16 cellular contexts compared by ENCODE assay signal in the genomic region with DNA sequence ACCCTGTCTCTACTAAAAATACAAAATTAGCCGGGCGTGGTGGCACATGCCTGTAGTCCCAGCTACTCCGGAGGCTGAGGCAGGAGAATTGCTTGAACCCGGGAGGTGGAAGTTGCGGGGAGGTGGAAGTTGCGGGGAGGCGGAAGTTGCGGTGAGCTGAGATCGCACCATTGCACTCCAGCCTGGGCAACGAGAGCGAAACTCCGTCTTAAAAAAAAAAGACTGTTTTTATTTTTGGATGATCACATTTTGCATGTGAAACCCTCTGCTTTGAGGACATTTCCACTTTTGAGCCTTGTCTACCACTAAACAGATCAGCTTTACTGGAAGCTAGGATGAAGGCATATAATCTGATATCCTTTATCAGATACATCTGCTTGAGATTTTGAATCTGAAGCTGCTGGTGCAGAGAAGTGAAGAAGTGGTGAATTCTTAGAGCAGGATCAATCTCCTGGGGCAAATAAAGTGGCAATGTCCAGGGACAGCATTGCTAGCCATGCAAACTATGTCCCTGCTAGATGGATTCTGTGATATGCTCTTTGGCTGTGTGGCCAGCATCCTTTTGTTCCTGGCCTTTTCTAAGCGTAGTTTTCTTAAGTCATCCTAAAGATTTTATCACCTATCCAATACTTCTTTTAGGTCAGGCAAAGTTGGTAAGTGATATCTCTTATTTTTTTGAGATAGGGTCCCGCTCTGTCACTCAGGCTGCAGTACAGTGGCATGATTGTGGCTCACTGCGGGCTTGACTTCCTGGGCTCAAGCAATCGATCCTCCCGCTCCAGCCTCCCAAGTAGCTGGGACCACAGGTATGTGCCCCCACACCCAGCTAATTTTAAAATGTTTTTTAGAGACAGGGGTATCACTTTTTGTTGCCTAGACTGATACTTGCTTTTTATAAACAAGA. TPM values are rescaled to one million over a fixed set of nuclear protein-coding genes. Genes with fewer than 3 reads are reported as not detected.
DNase-seq lines count a peak whose midpoint lies in the region; ATAC-seq and TF ChIP-seq lines count a peak whose summit lies in the region.
"Had no signal": no experiment of that assay in that cellular context is flagged by ENCODE, and none has a peak within 500 bp of the region (broad histone marks: within the 10 kb centered on the region; RNA-seq: fewer than 3 reads in every experiment).

No MANE protein-coding gene starts in this region.

- H3K36me3 ChIP-seq in Caco-2 (ENCODE audit: control insufficient read depth, insufficient read depth, low read length) = peaks cover 2% of the 10 kb centered on the region

- POLR2A ChIA-PET in Caco-2 (lab: Charles Lee) = no interaction called here
- POLR2A ChIA-PET in RWPE1 (lab: Yijun Ruan, JAX; ENCODE audit: low non-redundant PET) = no interaction called here

- no peaks in the 10 kb centered on the region for H3K27me3 Mint-ChIP-seq in CD14-positive monocyte (ENCODE audit: low read depth in 3 of 3)
- H3K27me3 Mint-ChIP-seq in Caco-2 (ENCODE audit: insufficient read depth, unreplicated experiment) = no peaks in the 10 kb centered on the region
- no peaks in the 10 kb centered on the region for H3K27me3 Mint-ChIP-seq in central memory CD8-positive, alpha-beta T cell
- no peaks in the 10 kb centered on the region for H3K27me3 Mint-ChIP-seq in nephron progenitor cell (ENCODE audit: low read depth, poor library complexity)

- H3K4me3 Mint-ChIP-seq in CD14-positive monocyte (no peak overlapping the region), Caco-2 (ENCODE audit: unreplicated experiment) (no peak overlapping the region), nephron progenitor cell (no peak overlapping the region)
- H3K4me3 Mint-ChIP-seq in central memory CD8-positive, alpha-beta T cell = no peak overlapping the region

- H3K4me1 ChIP-seq in Caco-2 = no peaks in the 10 kb centered on the region
- H3K4me1 ChIP-seq: SJCRH30 had no signal

- H3K4me3 ChIP-seq in Caco-2 (ENCODE audit: low read depth, low read length) = no peak overlapping the region
- H3K4me3 ChIP-seq: hepatocyte, SJCRH30 had no signal

- H3K36me3 Mint-ChIP-seq in CD14-positive monocyte (peaks cover 8 to 41% of the 10 kb centered on the region in 2 donors), Caco-2 (ENCODE audit: insufficient read depth, unreplicated experiment) (peaks cover 32% of the 10 kb centered on the region), nephron progenitor cell (ENCODE audit: low read depth) (peaks cover 85% of the 10 kb centered on the region)
- peaks cover 2% of the 10 kb centered on the region for H3K36me3 Mint-ChIP-seq in central memory CD8-positive, alpha-beta T cell (ENCODE audit: insufficient read depth)

- no peaks in the 10 kb centered on the region for H3K27me3 ChIP-seq in Caco-2 (replicated peaks; ENCODE audit: control insufficient read depth, insufficient read depth, low read length)
- H3K27me3 ChIP-seq: hepatocyte, SJCRH30 had no signal

- ATAC-seq in central memory CD8-positive, alpha-beta T cell (replicated peaks; ENCODE audit: extremely low read depth, poor library complexity, severe bottlenecking) = no peak
- no peak for ATAC-seq in GM19395 (IDR thresholded peaks at IDR 0.05; ENCODE audit: unreplicated experiment)
- no peak for ATAC-seq in GM18498 (IDR thresholded peaks at IDR 0.05; ENCODE audit: unreplicated experiment)
- ATAC-seq: left cardiac atrium, sciatic nerve had no signal

- H3K9me3 Mint-ChIP-seq in CD14-positive monocyte (peaks cover 0 to 3% (median 0%) of the 10 kb centered on the region in 7 donors), Caco-2 (ENCODE audit: unreplicated experiment) (peaks cover 5% of the 10 kb centered on the region), nephron progenitor cell (peaks cover 27% of the 10 kb centered on the region)
- H3K9me3 Mint-ChIP-seq in central memory CD8-positive, alpha-beta T cell = no peaks in the 10 kb centered on the region

- peak overlapping the region; percentile 73 for H3K27ac ChIP-seq in RWPE1
- H3K27ac ChIP-seq: hepatocyte, SJCRH30 had no signal

- no peak for TF ChIP-seq CTCF in CD14-positive monocyte (IDR thresholded peaks at IDR 0.05)
- no peak for TF ChIP-seq CTCF in Caco-2 (IDR thresholded peaks at IDR 0.05; ENCODE audit: insufficient read depth in 1 of 2, low read depth in 1 of 2, low read length in 1 of 2, severe bottlenecking in 1 of 2, unreplicated experiment in 1 of 2)
- TF ChIP-seq CTCF in RWPE1 (conservative IDR thresholded peaks at IDR 0.05; ENCODE audit: low read depth) = no peak
- no peak for TF ChIP-seq CTCF in nephron progenitor cell (IDR thresholded peaks at IDR 0.05)

- DNase-seq in CD14-positive monocyte (ENCODE audit: low spot score) = no peak
- no peak for DNase-seq in Caco-2
- no peak for DNase-seq in RWPE1 (ENCODE audit: low spot score)
- no peak for DNase-seq in central memory CD8-positive, alpha-beta T cell (ENCODE audit: low spot score in 2 of 2)
- DNase-seq in nephron progenitor cell = no peak
- no peak for DNase-seq in inferior parietal cortex (ENCODE audit: extremely low spot score)
- DNase-seq: DMS 273 treated with DMSO at 0.1 percent for 48 hours, HCEC 1CT, Kasumi-1, left cardiac atrium, NCI-H187, SJCRH30 had no signal

- H3K4me1 Mint-ChIP-seq in CD14-positive monocyte = peaks cover 5% of the 10 kb centered on the region
- H3K4me1 Mint-ChIP-seq in Caco-2 (ENCODE audit: low read depth, unreplicated experiment) = no peaks in the 10 kb centered on the region
- peaks cover 21% of the 10 kb centered on the region for H3K4me1 Mint-ChIP-seq in central memory CD8-positive, alpha-beta T cell
- no peaks in the 10 kb centered on the region for H3K4me1 Mint-ChIP-seq in nephron progenitor cell

- no peaks in the 10 kb centered on the region for H3K9me3 ChIP-seq in Caco-2

- H3K27ac Mint-ChIP-seq in CD14-positive monocyte (peak overlapping the region in 4 of 7 donors; percentile 20 to 86 (median 36)), Caco-2 (ENCODE audit: unreplicated experiment) (peak overlapping the region; percentile 15), nephron progenitor cell (no peak overlapping the region)
- H3K27ac Mint-ChIP-seq in central memory CD8-positive, alpha-beta T cell (ENCODE audit: low read depth) = peak overlapping the region; percentile 82

- CTCF ChIA-PET in Caco-2 (lab: Charles Lee) = no interaction called here
- CTCF ChIA-PET in RWPE1 (lab: Yijun Ruan, JAX) = interaction anchor here (0.6 to 1.1 kb wide), 7 partner anchors 15 to 975 kb away, joined by 3 to 5 read pairs (median 4); no protein-coding TSS in a partner anchor

- intact Hi-C loops in CD14-positive monocyte (cut with micrococcal nuclease) = no loop called here
- intact Hi-C loops in Caco-2 (cut with micrococcal nuclease; ENCODE audit: unreplicated experiment) = no loop called here

- BruUV-seq in Caco-2 (replicated peaks; lab: Mats Ljungman, UMichigan) = no TSS peak

RNA-seq across cellular contexts. Expression of gene RBL1, which starts 23.3 kb away (rescaled TPM):
- 1 to 10 TPM; 1.5 to 3.7 TPM for polyA plus RNA-seq in CD14-positive monocyte
- 35.9 and 37.0 TPM in 2 replicates for total RNA-seq in Caco-2 (2022)
